In the genomic region with DNA sequence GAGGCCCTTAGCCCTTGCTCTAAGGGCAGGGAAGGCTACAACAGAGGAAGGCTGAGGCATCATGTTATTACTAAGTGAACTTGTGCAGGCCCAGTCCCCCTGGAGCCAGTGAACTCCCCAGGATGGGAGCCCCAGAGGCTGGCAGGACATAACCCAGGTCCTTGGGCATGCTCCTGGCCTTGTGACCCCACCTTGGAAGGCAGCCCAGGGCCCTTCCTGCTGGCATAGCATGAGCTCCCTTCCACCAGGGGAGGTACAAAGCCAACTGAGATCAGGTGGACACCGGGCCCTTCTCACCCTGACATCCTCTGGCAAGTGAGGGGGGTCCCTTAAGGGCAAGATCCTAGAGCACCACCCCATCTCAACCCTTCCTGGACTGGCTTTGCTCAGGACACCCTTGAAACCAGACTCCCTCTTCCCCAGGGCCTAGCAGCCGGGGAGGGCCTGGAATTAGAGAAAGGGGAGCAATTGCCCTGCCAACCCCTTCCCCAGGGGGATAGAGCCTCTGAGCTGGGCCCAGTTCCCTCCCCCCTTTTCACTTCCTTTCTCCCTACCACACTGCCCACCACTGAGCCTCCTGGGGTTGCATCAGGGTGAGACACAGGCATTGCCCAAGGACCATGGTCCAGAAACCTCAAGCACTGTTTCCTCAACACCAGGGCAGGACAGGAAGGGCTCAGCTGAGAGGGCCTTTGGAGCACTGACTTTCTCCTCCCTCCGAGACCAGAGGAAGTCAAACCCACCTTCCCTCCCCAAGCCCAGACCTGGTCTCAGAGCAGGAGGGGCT, we compare ENCODE assay signal across 14 cellular contexts. TPM values are rescaled to one million over a fixed set of nuclear protein-coding genes. Genes with fewer than 3 reads are reported as not detected.
DNase-seq lines count a peak whose midpoint lies in the region; ATAC-seq and TF ChIP-seq lines count a peak whose summit lies in the region.
"Had no signal": no experiment of that assay in that cellular context is flagged by ENCODE, and none has a peak within 500 bp of the region (broad histone marks: within the 10 kb centered on the region; RNA-seq: fewer than 3 reads in every experiment).

No MANE protein-coding gene starts in this region.

- no peaks in the 10 kb centered on the region for H3K9me3 Mint-ChIP-seq in stimulated activated naive CD8-positive, alpha-beta T cell treated with anti-CD3 and anti-CD28 coated beads, Interleukin-15, Interleukin-2, amounts not matched to agents 100 ng/mL and 50 ng/mL, for 24 hours
- H3K9me3 Mint-ChIP-seq in activated T-helper 1 cell treated with anti-CD3 and anti-CD28 coated beads, Interleukin-12 subunit alpha, Interleukin-12 subunit beta, Interleukin-2, Interleukin-4 antibody, amounts not matched to agents 30 ng/mL and 10 ng/mL and 1 ng/mL, durations not matched to agents 14 hours and 24 hours and 36 hours = peaks cover 3% of the 10 kb centered on the region

- no peaks in the 10 kb centered on the region for H3K27me3 Mint-ChIP-seq in stimulated activated naive CD8-positive, alpha-beta T cell treated with anti-CD3 and anti-CD28 coated beads, Interleukin-15, Interleukin-2, amounts not matched to agents 100 ng/mL and 50 ng/mL, for 24 hours
- peaks cover under 1% of the 10 kb centered on the region for H3K27me3 Mint-ChIP-seq in activated T-helper 1 cell treated with anti-CD3 and anti-CD28 coated beads, Interleukin-12 subunit alpha, Interleukin-12 subunit beta, Interleukin-2, Interleukin-4 antibody, amounts not matched to agents 30 ng/mL and 10 ng/mL and 1 ng/mL, durations not matched to agents 14 hours and 24 hours and 36 hours (ENCODE audit: insufficient read depth)

- in situ Hi-C loops in HAP-1 (cut with MboI; ENCODE audit: low sequenced_read_pairs) = no loop called here

- DNase-seq in stimulated activated naive CD8-positive, alpha-beta T cell treated with anti-CD3 and anti-CD28 coated beads, Interleukin-15, Interleukin-2, amounts not matched to agents 100 U/mL and 50 U/mL, for 24 hours = no peak
- no peak for DNase-seq in activated T-helper 1 cell treated with anti-CD3 and anti-CD28 coated beads, Interleukin-12 subunit alpha, Interleukin-12 subunit beta, Interleukin-2, Interleukin-4 antibody, amounts not matched to agents 30 ng/mL and 10 ng/mL and 1 ng/mL, durations not matched to agents 14 hours and 24 hours and 36 hours (ENCODE audit: low spot score)
- peak; percentile 69 for DNase-seq in lung (ENCODE audit: low spot score)
- DNase-seq in NCI-H1436 (lab: John Stamatoyannopoulos, UW) = no peak
- DNase-seq in HAP-1 (ENCODE audit: low spot score in 2 of 2) = no peak
- DNase-seq in NCI-H2196 treated with DMSO at 0.1 percent for 48 hours (lab: John Stamatoyannopoulos, UW; ENCODE audit: unreplicated experiment) = no peak
- DNase-seq: activated CD4-positive, alpha-beta T cell treated with anti-CD3 and anti-CD28 coated beads for 48 hours; H7; mammary epithelial cell had no signal

- peak overlapping the region in 1 of 2 donors; percentile 86 for H3K27ac ChIP-seq in lung (ENCODE audit: low read depth in 1 of 2, low read length in 1 of 2)
- H3K27ac ChIP-seq: C4-2B had no signal

- H3K4me3 ChIP-seq in lung (no peak overlapping the region), HAP-1 (no peak overlapping the region)

- peaks cover 15% of the 10 kb centered on the region for H3K36me3 Mint-ChIP-seq in stimulated activated naive CD8-positive, alpha-beta T cell treated with anti-CD3 and anti-CD28 coated beads, Interleukin-15, Interleukin-2, amounts not matched to agents 100 ng/mL and 50 ng/mL, for 24 hours (ENCODE audit: low read depth)
- H3K36me3 Mint-ChIP-seq in activated T-helper 1 cell treated with anti-CD3 and anti-CD28 coated beads, Interleukin-12 subunit alpha, Interleukin-12 subunit beta, Interleukin-2, Interleukin-4 antibody, amounts not matched to agents 30 ng/mL and 10 ng/mL and 1 ng/mL, durations not matched to agents 14 hours and 24 hours and 36 hours (ENCODE audit: low read depth) = peaks cover 2% of the 10 kb centered on the region

- H3K4me1 Mint-ChIP-seq in stimulated activated naive CD8-positive, alpha-beta T cell treated with anti-CD3 and anti-CD28 coated beads, Interleukin-15, Interleukin-2, amounts not matched to agents 100 ng/mL and 50 ng/mL, for 24 hours (ENCODE audit: low read depth) = peaks cover 60% of the 10 kb centered on the region
- H3K4me1 Mint-ChIP-seq in activated T-helper 1 cell treated with anti-CD3 and anti-CD28 coated beads, Interleukin-12 subunit alpha, Interleukin-12 subunit beta, Interleukin-2, Interleukin-4 antibody, amounts not matched to agents 30 ng/mL and 10 ng/mL and 1 ng/mL, durations not matched to agents 14 hours and 24 hours and 36 hours (ENCODE audit: low read depth) = peaks cover 60% of the 10 kb centered on the region

- H3K9me3 ChIP-seq in lung (ENCODE audit: control insufficient read depth in 2 of 2, insufficient read depth in 1 of 2, low read length in 1 of 2) = peaks cover 0 to 2% of the 10 kb centered on the region in 2 donors
- H3K9me3 ChIP-seq in HAP-1 = no peaks in the 10 kb centered on the region

- peak overlapping the region; percentile 83 for H3K4me3 Mint-ChIP-seq in stimulated activated naive CD8-positive, alpha-beta T cell treated with anti-CD3 and anti-CD28 coated beads, Interleukin-15, Interleukin-2, amounts not matched to agents 100 ng/mL and 50 ng/mL, for 24 hours
- peak overlapping the region; percentile 86 for H3K4me3 Mint-ChIP-seq in activated T-helper 1 cell treated with anti-CD3 and anti-CD28 coated beads, Interleukin-12 subunit alpha, Interleukin-12 subunit beta, Interleukin-2, Interleukin-4 antibody, amounts not matched to agents 30 ng/mL and 10 ng/mL and 1 ng/mL, durations not matched to agents 14 hours and 24 hours and 36 hours

- WGBS in lung, 2 donors = 33 to 56% methylated on average over 3 of the region's 3 CpGs

- H3K36me3 ChIP-seq in lung (ENCODE audit: control insufficient read depth in 2 of 2, insufficient read depth in 2 of 2, low read length in 2 of 2) = no peaks in the 10 kb centered on the region
- no peaks in the 10 kb centered on the region for H3K36me3 ChIP-seq in HAP-1 (replicated peaks)

- H3K27me3 ChIP-seq in lung (ENCODE audit: control insufficient read depth, insufficient read depth) (no peaks in the 10 kb centered on the region), HAP-1 (ENCODE audit: low read depth) (no peaks in the 10 kb centered on the region)

- TF ChIP-seq CTCF in lung (IDR thresholded peaks at IDR 0.05; ENCODE audit: control extremely low read depth, extremely low read depth) = no peak

- peak overlapping the region; percentile 85 for H3K27ac Mint-ChIP-seq in stimulated activated naive CD8-positive, alpha-beta T cell treated with anti-CD3 and anti-CD28 coated beads, Interleukin-15, Interleukin-2, amounts not matched to agents 100 ng/mL and 50 ng/mL, for 24 hours
- H3K27ac Mint-ChIP-seq in activated T-helper 1 cell treated with anti-CD3 and anti-CD28 coated beads, Interleukin-12 subunit alpha, Interleukin-12 subunit beta, Interleukin-2, Interleukin-4 antibody, amounts not matched to agents 30 ng/mL and 10 ng/mL and 1 ng/mL, durations not matched to agents 14 hours and 24 hours and 36 hours = peak overlapping the region; percentile 11

- intact Hi-C loops in activated T-helper 1 cell treated with anti-CD3 and anti-CD28 coated beads, Interleukin-12 subunit alpha, Interleukin-12 subunit beta, Interleukin-2, Interleukin-4 antibody, amounts not matched to agents 30 ng/mL and 10 ng/mL and 1 ng/mL, durations not matched to agents 14 hours and 24 hours and 36 hours (cut with micrococcal nuclease) = loop anchor here (5.0 to 10.0 kb wide), 2 partner anchors 63 to 310 kb away; partner anchors contain the start of gene SPOCK2

- ATAC-seq in stimulated activated naive CD8-positive, alpha-beta T cell treated with anti-CD3 and anti-CD28 coated beads, Interleukin-15, Interleukin-2, amounts not matched to agents 100 U/mL and 50 U/mL, for 24 hours = no peak
- no peak for ATAC-seq in lung (ENCODE audit: insufficient read depth, low FRiP score)
- ATAC-seq in GM21390 (IDR thresholded peaks at IDR 0.05; ENCODE audit: unreplicated experiment) = no peak
- ATAC-seq: Panc1 had no signal

- peaks cover 10 to 24% of the 10 kb centered on the region in 2 donors for H3K4me1 ChIP-seq in lung (ENCODE audit: control insufficient read depth in 2 of 2, insufficient read depth in 2 of 2, low read length in 2 of 2)
- peaks cover 2% of the 10 kb centered on the region for H3K4me1 ChIP-seq in HAP-1

RNA-seq across cellular contexts. Expression of gene VSIR, which starts 1.8 kb away (rescaled TPM):
- 114 and 115 TPM in 2 replicates for total RNA-seq in activated T-helper 1 cell treated with anti-CD3 and anti-CD28 coated beads, Interleukin-12 subunit alpha, Interleukin-12 subunit beta, Interleukin-2, Interleukin-4 antibody, amounts not matched to agents 30 ng/mL and 10 ng/mL and 1 ng/mL, durations not matched to agents 14 hours and 24 hours and 36 hours
- 100 to 1,000 TPM in 1 of 2 donors, 10 to 100 TPM in 1; 55.2 to 114 TPM for total RNA-seq in lung
- polyA plus RNA-seq in lung = 100 to 1,000 TPM in 1 of 2 donors, 10 to 100 TPM in 1; 32.3 to 244 TPM

RNA-seq across cellular contexts. Expression of gene C10orf105, which starts 55.5 kb away (rescaled TPM):
- 0.18 and 0.32 TPM in 2 replicates for total RNA-seq in activated T-helper 1 cell treated with anti-CD3 and anti-CD28 coated beads, Interleukin-12 subunit alpha, Interleukin-12 subunit beta, Interleukin-2, Interleukin-4 antibody, amounts not matched to agents 30 ng/mL and 10 ng/mL and 1 ng/mL, durations not matched to agents 14 hours and 24 hours and 36 hours
- total RNA-seq in lung = under 1 TPM; 0.14 to 0.58 TPM
- under 1 TPM; 0.20 to 0.34 TPM for polyA plus RNA-seq in lung
- total RNA-seq: skeletal muscle tissue had no signal
- polyA plus RNA-seq: mammary epithelial cell had no signal
